In genomic region chr16:50209548-50210265, GRCh38 we compare ENCODE assay signal across 1 cellular context.
TF ChIP-seq lines count a peak whose summit lies in the region.

No MANE protein-coding gene starts in this region.

TF ChIP-seq in WTC11, 78 proteins besides CTCF, POLR2A, EP300 and RAD21 (continued from another document):
- TF ChIP-seq, protein P1, sequence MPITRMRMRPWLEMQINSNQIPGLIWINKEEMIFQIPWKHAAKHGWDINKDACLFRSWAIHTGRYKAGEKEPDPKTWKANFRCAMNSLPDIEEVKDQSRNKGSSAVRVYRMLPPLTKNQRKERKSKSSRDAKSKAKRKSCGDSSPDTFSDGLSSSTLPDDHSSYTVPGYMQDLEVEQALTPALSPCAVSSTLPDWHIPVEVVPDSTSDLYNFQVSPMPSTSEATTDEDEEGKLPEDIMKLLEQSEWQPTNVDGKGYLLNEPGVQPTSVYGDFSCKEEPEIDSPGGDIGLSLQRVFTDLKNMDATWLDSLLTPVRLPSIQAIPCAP (CRISPR knock-in tag; IDR thresholded peaks at IDR 0.05): no peak
- TF ChIP-seq MYBL2 (CRISPR knock-in tag; IDR thresholded peaks at IDR 0.05) (no peak), GABPB1 (CRISPR knock-in tag; IDR thresholded peaks at IDR 0.05) (no peak), TEAD1 (CRISPR knock-in tag; IDR thresholded peaks at IDR 0.05) (no peak), ATF6 (CRISPR knock-in tag; IDR thresholded peaks at IDR 0.05) (no peak)
- TF ChIP-seq, protein P2, sequence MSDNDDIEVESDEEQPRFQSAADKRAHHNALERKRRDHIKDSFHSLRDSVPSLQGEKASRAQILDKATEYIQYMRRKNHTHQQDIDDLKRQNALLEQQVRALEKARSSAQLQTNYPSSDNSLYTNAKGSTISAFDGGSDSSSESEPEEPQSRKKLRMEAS (CRISPR knock-in tag; IDR thresholded peaks at IDR 0.05): no peak
